1 cellular context compared by ENCODE assay signal in genomic region chr15:66251790-66252355, GRCh38.
TF ChIP-seq lines count a peak whose summit lies in the region.

No MANE protein-coding gene starts in this region.

TF ChIP-seq in HepG2, 621 proteins besides CTCF, POLR2A, EP300 and RAD21:
- TF ChIP-seq ZNF263 (CRISPR knock-in tag; IDR thresholded peaks at IDR 0.05) (no peak), ZNF720 (CRISPR knock-in tag; IDR thresholded peaks at IDR 0.05) (no peak), DNMT1 (CRISPR knock-in tag; IDR thresholded peaks at IDR 0.05) (no peak), NONO (IDR thresholded peaks at IDR 0.05) (no peak), NONO (CRISPR knock-in tag; conservative IDR thresholded peaks at IDR 0.05) (no peak), ZBTB20 (CRISPR knock-in tag; IDR thresholded peaks at IDR 0.05; ENCODE audit: borderline replicate concordance, low read depth) (no peak), ZNF446 (CRISPR knock-in tag; IDR thresholded peaks at IDR 0.05) (no peak), SIX4 (CRISPR knock-in tag; IDR thresholded peaks at IDR 0.05) (no peak), PRDM10 (CRISPR knock-in tag; IDR thresholded peaks at IDR 0.05; ENCODE audit: low read depth) (no peak)
